10 cellular contexts compared by ENCODE assay signal in genomic region chr22:31206896-31207687, GRCh38. TPM values are rescaled to one million over a fixed set of nuclear protein-coding genes. Genes with fewer than 3 reads are reported as not detected.
A peak's percentile ranks its signal among the peaks of the same experiment; 100 is the strongest.
DNase-seq lines count a peak whose midpoint lies in the region; ATAC-seq and TF ChIP-seq lines count a peak whose summit lies in the region.
"Had no signal": no experiment of that assay in that cellular context is flagged by ENCODE, and none has a peak within 500 bp of the region (broad histone marks: within the 10 kb centered on the region; RNA-seq: fewer than 3 reads in every experiment).

No MANE protein-coding gene starts in this region.

- no peak overlapping the region for H3K4me3 Mint-ChIP-seq in activated CD4-positive, alpha-beta memory T cell treated with anti-CD3 and anti-CD28 coated beads for 36 hours
- no peak overlapping the region for H3K4me3 Mint-ChIP-seq in activated CD4-positive, alpha-beta memory T cell treated with anti-CD3 and anti-CD28 coated beads, Interleukin-2, amount 10 ng/mL, durations not matched to agents 7 days and 5 days
- no peak overlapping the region for H3K4me3 Mint-ChIP-seq in stimulated activated effector memory CD8-positive, alpha-beta T cell treated with anti-CD3 and anti-CD28 coated beads, Interleukin-12 subunit alpha, Interleukin-12 subunit beta, amount 100 ng/mL, for 72 hours

- no peak overlapping the region for H2BK15ac ChIP-seq in neuronal stem cell (ENCODE audit: low read length)

- H2BK5ac ChIP-seq in neuronal stem cell (ENCODE audit: low read length): no peak overlapping the region

- peaks cover 8% of the 10 kb centered on the region; the same call in 1 of the 2 replicates for H3K36me3 ChIP-seq in RWPE2 (ENCODE audit: low read depth)
- H3K36me3 ChIP-seq in cardiac muscle cell: no peaks in the 10 kb centered on the region
- H3K36me3 ChIP-seq in neuronal stem cell (replicated peaks in 1 of 2; ENCODE audit: control insufficient read depth in 2 of 2, insufficient read depth in 2 of 2, low read length in 2 of 2): peaks cover 0 to 28% of the 10 kb centered on the region in 2 donors

- no peak overlapping the region for H4K8ac ChIP-seq in neuronal stem cell (ENCODE audit: low read depth, low read length)

- H3K18ac ChIP-seq in neuronal stem cell (ENCODE audit: low read length): no peak overlapping the region

- H3K4me2 ChIP-seq in neuronal stem cell (ENCODE audit: insufficient read depth, low read length, poor library complexity, severe bottlenecking): no peak overlapping the region

- H3K4me3 ChIP-seq in RWPE2 (ENCODE audit: severe bottlenecking) (no peak overlapping the region), cardiac muscle cell (no peak overlapping the region), neuronal stem cell (ENCODE audit: low read length in 2 of 2) (no peak overlapping the region)
- H3K4me3 ChIP-seq: tibial nerve had no signal

- TF ChIP-seq CTCF in RWPE2 (IDR thresholded peaks at IDR 0.05; ENCODE audit: poor library complexity, severe bottlenecking) (no peak), cardiac muscle cell (IDR thresholded peaks at IDR 0.05; ENCODE audit: low read depth, low read length) (no peak)

- H3K23ac ChIP-seq in neuronal stem cell (ENCODE audit: low read depth, low read length, poor library complexity): no peak overlapping the region

- no CpG with 5 or more reads among the region's 8 CpGs for WGBS in neuronal stem cell (ENCODE audit: extremely low coverage in 2 of 2, insufficient read length in 2 of 2, insufficient replicate concordance in 1 of 2), 2 donors

- no peaks in the 10 kb centered on the region for H3K79me1 ChIP-seq in neuronal stem cell (ENCODE audit: low read depth, low read length)

- no peak overlapping the region for H2AFZ ChIP-seq in neuronal stem cell (ENCODE audit: low read length)

- H3K4me1 ChIP-seq in RWPE2 (ENCODE audit: insufficient read depth, poor library complexity, severe bottlenecking) (peaks cover 21% of the 10 kb centered on the region), cardiac muscle cell (ENCODE audit: low read depth) (peaks cover 6% of the 10 kb centered on the region), neuronal stem cell (ENCODE audit: control insufficient read depth in 2 of 2, insufficient read depth in 1 of 2, low read depth in 1 of 2, low read length in 2 of 2) (peaks cover 0 to 1% of the 10 kb centered on the region in 2 donors)

- peaks cover 9% of the 10 kb centered on the region for H3K36me3 Mint-ChIP-seq in activated CD4-positive, alpha-beta memory T cell treated with anti-CD3 and anti-CD28 coated beads for 36 hours
- H3K36me3 Mint-ChIP-seq in activated CD4-positive, alpha-beta memory T cell treated with anti-CD3 and anti-CD28 coated beads, Interleukin-2, amount 10 ng/mL, durations not matched to agents 7 days and 5 days (ENCODE audit: low read depth): peaks cover 24% of the 10 kb centered on the region
- H3K36me3 Mint-ChIP-seq in stimulated activated effector memory CD8-positive, alpha-beta T cell treated with anti-CD3 and anti-CD28 coated beads, Interleukin-12 subunit alpha, Interleukin-12 subunit beta, amount 100 ng/mL, for 72 hours: peaks cover 48% of the 10 kb centered on the region

- no peaks in the 10 kb centered on the region for H3K27me3 Mint-ChIP-seq in activated CD4-positive, alpha-beta memory T cell treated with anti-CD3 and anti-CD28 coated beads for 36 hours
- H3K27me3 Mint-ChIP-seq in activated CD4-positive, alpha-beta memory T cell treated with anti-CD3 and anti-CD28 coated beads, Interleukin-2, amount 10 ng/mL, durations not matched to agents 7 days and 5 days: no peaks in the 10 kb centered on the region

- no peak overlapping the region for H3K9ac ChIP-seq in neuronal stem cell (ENCODE audit: low read depth, low read length, poor library complexity)

- H3K27me3 ChIP-seq in RWPE2 (ENCODE audit: insufficient read depth, poor library complexity, severe bottlenecking) (no peaks in the 10 kb centered on the region), cardiac muscle cell (no peaks in the 10 kb centered on the region), neuronal stem cell (ENCODE audit: control insufficient read depth in 3 of 3, insufficient read depth in 3 of 3, low read depth in 1 of 3, low read length in 3 of 3) (no peaks in the 10 kb centered on the region)
- H3K27me3 ChIP-seq: tibial nerve had no signal

- H3K9me3 Mint-ChIP-seq in activated CD4-positive, alpha-beta memory T cell treated with anti-CD3 and anti-CD28 coated beads for 36 hours: no peaks in the 10 kb centered on the region
- no peaks in the 10 kb centered on the region for H3K9me3 Mint-ChIP-seq in activated CD4-positive, alpha-beta memory T cell treated with anti-CD3 and anti-CD28 coated beads, Interleukin-2, amount 10 ng/mL, durations not matched to agents 7 days and 5 days
- H3K9me3 Mint-ChIP-seq in stimulated activated effector memory CD8-positive, alpha-beta T cell treated with anti-CD3 and anti-CD28 coated beads, Interleukin-12 subunit alpha, Interleukin-12 subunit beta, amount 100 ng/mL, for 72 hours: no peaks in the 10 kb centered on the region

- POLR2A ChIA-PET in activated CD4-positive, alpha-beta memory T cell treated with anti-CD3 and anti-CD28 coated beads for 36 hours (lab: Charles Lee): no interaction called here
- POLR2A ChIA-PET in activated CD4-positive, alpha-beta memory T cell treated with anti-CD3 and anti-CD28 coated beads, Interleukin-2, amount 10 ng/mL, durations not matched to agents 7 days and 5 days (lab: Charles Lee): interaction anchor here (0.6 to 1.1 kb wide), 2 partner anchors 238 to 1204 kb away, joined by 4 read pairs; partner anchors contain the start of gene TUG1

- H4K91ac ChIP-seq in neuronal stem cell (ENCODE audit: low read depth, low read length, poor library complexity): no peak overlapping the region

- H3K14ac ChIP-seq in neuronal stem cell (ENCODE audit: low read length): no peak overlapping the region

- peak; percentile 68 for DNase-seq in activated CD4-positive, alpha-beta memory T cell treated with anti-CD3 and anti-CD28 coated beads for 36 hours
- no peak for DNase-seq in activated CD4-positive, alpha-beta memory T cell treated with anti-CD3 and anti-CD28 coated beads, Interleukin-2, amount 10 ng/mL, durations not matched to agents 7 days and 5 days
- no peak for DNase-seq in RWPE2 (ENCODE audit: low spot score)
- DNase-seq in cardiac muscle cell (ENCODE audit: low read depth in 1 of 2, low spot score in 1 of 2): no peak
- no peak for DNase-seq in stimulated activated effector memory CD8-positive, alpha-beta T cell treated with anti-CD3 and anti-CD28 coated beads, Interleukin-12 subunit alpha, Interleukin-12 subunit beta, amount 100 ng/mL, for 72 hours (ENCODE audit: low spot score in 2 of 2)
- DNase-seq in neuronal stem cell (ENCODE audit: low spot score): no peak
- DNase-seq in NCI-H510A (lab: John Stamatoyannopoulos, UW): no peak
- DNase-seq: NCI-H526 had no signal

- H3K9me3 ChIP-seq in RWPE2 (ENCODE audit: severe bottlenecking): no peaks in the 10 kb centered on the region
- no peaks in the 10 kb centered on the region for H3K9me3 ChIP-seq in cardiac muscle cell (ENCODE audit: low read depth)
- no peaks in the 10 kb centered on the region for H3K9me3 ChIP-seq in neuronal stem cell (replicated peaks in 1 of 2; ENCODE audit: control insufficient read depth in 2 of 2, insufficient read depth in 1 of 2, low read depth in 1 of 2, low read length in 2 of 2)
- H3K9me3 ChIP-seq: tibial nerve had no signal

- no peak overlapping the region for H2BK12ac ChIP-seq in neuronal stem cell (ENCODE audit: low read length)

- peak overlapping the region; percentile 69 for H3K27ac Mint-ChIP-seq in activated CD4-positive, alpha-beta memory T cell treated with anti-CD3 and anti-CD28 coated beads for 36 hours
- no peak overlapping the region for H3K27ac Mint-ChIP-seq in activated CD4-positive, alpha-beta memory T cell treated with anti-CD3 and anti-CD28 coated beads, Interleukin-2, amount 10 ng/mL, durations not matched to agents 7 days and 5 days
- peak overlapping the region; percentile 33 for H3K27ac Mint-ChIP-seq in stimulated activated effector memory CD8-positive, alpha-beta T cell treated with anti-CD3 and anti-CD28 coated beads, Interleukin-12 subunit alpha, Interleukin-12 subunit beta, amount 100 ng/mL, for 72 hours

- H3K4me1 Mint-ChIP-seq in activated CD4-positive, alpha-beta memory T cell treated with anti-CD3 and anti-CD28 coated beads for 36 hours (ENCODE audit: low read depth): peaks cover 38% of the 10 kb centered on the region
- H3K4me1 Mint-ChIP-seq in activated CD4-positive, alpha-beta memory T cell treated with anti-CD3 and anti-CD28 coated beads, Interleukin-2, amount 10 ng/mL, durations not matched to agents 7 days and 5 days: peaks cover 34% of the 10 kb centered on the region
- peaks cover 28% of the 10 kb centered on the region for H3K4me1 Mint-ChIP-seq in stimulated activated effector memory CD8-positive, alpha-beta T cell treated with anti-CD3 and anti-CD28 coated beads, Interleukin-12 subunit alpha, Interleukin-12 subunit beta, amount 100 ng/mL, for 72 hours

- peak; percentile 59 for ATAC-seq in RWPE2 (ENCODE audit: low read depth)
- ATAC-seq in stimulated activated effector memory CD8-positive, alpha-beta T cell treated with anti-CD3 and anti-CD28 coated beads, Interleukin-12 subunit alpha, Interleukin-12 subunit beta, amount 100 ng/mL, for 72 hours: peak; percentile 31
- no peak for ATAC-seq in GM19351 (IDR thresholded peaks at IDR 0.05; ENCODE audit: unreplicated experiment)

- H2BK120ac ChIP-seq in neuronal stem cell (ENCODE audit: low read depth, low read length): no peak overlapping the region

- CTCF ChIA-PET in activated CD4-positive, alpha-beta memory T cell treated with anti-CD3 and anti-CD28 coated beads for 36 hours (lab: Charles Lee): interaction anchor here (0.6 to 1.6 kb wide), 4 partner anchors 8 to 120 kb away, joined by 3 to 5 read pairs (median 4); partner anchors contain the start of gene SELENOM
- CTCF ChIA-PET in activated CD4-positive, alpha-beta memory T cell treated with anti-CD3 and anti-CD28 coated beads, Interleukin-2, amount 10 ng/mL, durations not matched to agents 7 days and 5 days (lab: Charles Lee): interaction anchor here (0.6 kb wide), 1 partner anchor 202 kb away, joined by 4 read pairs; no protein-coding TSS in a partner anchor

- no peak overlapping the region for H3K4ac ChIP-seq in neuronal stem cell (ENCODE audit: low read length)

- H2AK5ac ChIP-seq in neuronal stem cell (ENCODE audit: low read depth, low read length): no peak overlapping the region

- intact Hi-C loops in activated CD4-positive, alpha-beta memory T cell treated with anti-CD3 and anti-CD28 coated beads for 36 hours (cut with micrococcal nuclease): no loop called here

- H3K27ac ChIP-seq in RWPE2 (ENCODE audit: poor library complexity, severe bottlenecking): peak overlapping the region; percentile 46
- H3K27ac ChIP-seq in cardiac muscle cell: peak overlapping the region; percentile 69
- H3K27ac ChIP-seq in neuronal stem cell (replicated peaks; ENCODE audit: low read length): no peak overlapping the region

RNA-seq across cellular contexts. Expression of gene LIMK2, which starts 5.0 kb away (rescaled TPM):
- total RNA-seq in activated CD4-positive, alpha-beta memory T cell treated with anti-CD3 and anti-CD28 coated beads for 36 hours: 10 to 100 TPM; 42.0 to 44.7 TPM
- 10 to 100 TPM; 44.0 to 46.4 TPM for total RNA-seq in activated CD4-positive, alpha-beta memory T cell treated with anti-CD3 and anti-CD28 coated beads, Interleukin-2, amount 10 ng/mL, durations not matched to agents 7 days and 5 days
- 29.4 and 32.8 TPM in 2 replicates for total RNA-seq in cardiac muscle cell
- 23.2 and 31.4 TPM in 2 replicates for polyA plus RNA-seq in cardiac muscle cell
- 27.2 TPM for polyA plus RNA-seq in neuronal stem cell (2013, experiment 1 of 2)
- polyA plus RNA-seq in neuronal stem cell (2013, experiment 2 of 2): 24.6 TPM

RNA-seq across cellular contexts. Expression of gene RNF185, which starts 47.1 kb away (rescaled TPM):
- total RNA-seq in activated CD4-positive, alpha-beta memory T cell treated with anti-CD3 and anti-CD28 coated beads for 36 hours: 10 to 100 TPM; 17.9 to 21.6 TPM
- 10 to 100 TPM; 21.4 to 21.7 TPM for total RNA-seq in activated CD4-positive, alpha-beta memory T cell treated with anti-CD3 and anti-CD28 coated beads, Interleukin-2, amount 10 ng/mL, durations not matched to agents 7 days and 5 days
- 20.5 and 26.9 TPM in 2 replicates for total RNA-seq in cardiac muscle cell
- 30.1 and 30.3 TPM in 2 replicates for polyA plus RNA-seq in cardiac muscle cell
- 18.5 TPM for polyA plus RNA-seq in neuronal stem cell (2013, experiment 1 of 2)
- 18.0 TPM for polyA plus RNA-seq in neuronal stem cell (2013, experiment 2 of 2)
